ENCODE assay signal across 1 cellular context in genomic region chr10:104120061-104120460, GRCh38.
TF ChIP-seq lines count a peak whose summit lies in the region.

No MANE protein-coding gene starts in this region.

TF ChIP-seq in IMR-90, 13 proteins besides CTCF, POLR2A, EP300 and RAD21:
- TF ChIP-seq MAZ (IDR thresholded peaks at IDR 0.05; ENCODE audit: borderline replicate concordance, low read depth, low read length), result no peak
- no peak for TF ChIP-seq MAFK (IDR thresholded peaks at IDR 0.05; ENCODE audit: low read depth, low read length)
- no peak for TF ChIP-seq USF2 (IDR thresholded peaks at IDR 0.05; ENCODE audit: low read depth, low read length)
- TF ChIP-seq RFX5 (IDR thresholded peaks at IDR 0.05; ENCODE audit: low read depth, low read length), result no peak
- TF ChIP-seq BHLHE40 (IDR thresholded peaks at IDR 0.05; ENCODE audit: low read depth, low read length), result no peak
- no peak for TF ChIP-seq MXI1 (IDR thresholded peaks at IDR 0.05; ENCODE audit: borderline replicate concordance, low read depth, low read length)
- TF ChIP-seq FOS (IDR thresholded peaks at IDR 0.05; ENCODE audit: low read depth, low read length), result no peak
- TF ChIP-seq RCOR1 (IDR thresholded peaks at IDR 0.05; ENCODE audit: insufficient replicate concordance, low read length), result no peak
- no peak for TF ChIP-seq SMC3 (IDR thresholded peaks at IDR 0.05; ENCODE audit: low read depth, low read length)
- no peak for TF ChIP-seq ELK1 (IDR thresholded peaks at IDR 0.05; ENCODE audit: borderline replicate concordance, low read depth, low read length)
- TF ChIP-seq CEBPB (IDR thresholded peaks at IDR 0.05; ENCODE audit: low read depth, low read length), result no peak
- no peak for TF ChIP-seq CHD1 (IDR thresholded peaks at IDR 0.05; ENCODE audit: low read depth, low read length)
- no peak for TF ChIP-seq NFE2L2 (IDR thresholded peaks at IDR 0.05; ENCODE audit: low read depth, low read length)
